In the genomic region with DNA sequence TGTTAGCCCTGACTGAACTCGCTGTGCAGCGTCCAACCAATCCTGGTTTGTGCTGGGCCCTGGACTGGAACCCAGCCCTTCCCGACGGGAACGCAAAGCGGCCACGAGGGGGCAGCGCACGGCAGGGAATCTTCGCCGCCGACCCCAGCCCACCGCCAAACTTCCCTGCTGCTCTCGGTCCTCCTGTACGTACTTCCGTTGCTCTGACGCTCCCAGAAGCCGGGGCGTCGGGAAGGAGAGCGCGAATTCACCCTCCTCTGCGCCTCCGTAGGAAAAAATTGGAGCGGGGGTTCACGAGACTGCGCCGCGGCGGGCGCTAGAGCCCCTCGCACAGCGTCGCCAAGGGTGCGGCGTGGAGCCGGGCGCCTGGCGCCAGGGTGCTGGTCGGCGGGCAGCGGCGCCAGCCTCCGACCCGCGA, we compare ENCODE assay signal across 8 cellular contexts. TPM values are rescaled to one million over a fixed set of nuclear protein-coding genes. Genes with fewer than 3 reads are reported as not detected.
DNase-seq lines count a peak whose midpoint lies in the region; ATAC-seq lines count a peak whose summit lies in the region.

No MANE protein-coding gene starts in this region.

- peak overlapping the region; percentile 90 for H3K4me2 ChIP-seq in GM23248 (ENCODE audit: unreplicated experiment)

- peaks cover 21% of the 10 kb centered on the region for H3F3A ChIP-seq in GM23248 (ENCODE audit: insufficient read depth)

- peaks cover 6% of the 10 kb centered on the region for H3K27me3 ChIP-seq in GM23248 (replicated peaks; ENCODE audit: insufficient read depth)
- H3K27me3 ChIP-seq in iPS-15b (ENCODE audit: control insufficient read depth, insufficient read depth, low read length) = peaks cover 51% of the 10 kb centered on the region

- peaks cover 28% of the 10 kb centered on the region for H3K79me2 ChIP-seq in GM23248 (ENCODE audit: insufficient read depth)

- H4K20me1 ChIP-seq in GM23248 (ENCODE audit: insufficient read depth) = no peaks in the 10 kb centered on the region

- H3K9me3 ChIP-seq in GM23248 (ENCODE audit: low read depth) (no peaks in the 10 kb centered on the region), iPS-15b (ENCODE audit: control insufficient read depth, insufficient read depth, low read length) (no peaks in the 10 kb centered on the region)

- H3K9ac ChIP-seq in GM23248 = peak overlapping the region; percentile 84
- peak overlapping the region; percentile 47 for H3K9ac ChIP-seq in iPS-15b (ENCODE audit: low read depth, low read length)

- H3K36me3 ChIP-seq in GM23248 (ENCODE audit: low read depth) = no peaks in the 10 kb centered on the region
- H3K36me3 ChIP-seq in iPS-15b (ENCODE audit: control insufficient read depth, insufficient read depth, low read length) = no peaks in the 10 kb centered on the region

- peak in 10 of 14 donors; percentile 18 to 70 (median 48) for DNase-seq in C1 segment of cervical spinal cord (lab: John Stamatoyannopoulos, UW)
- DNase-seq in GM23248 = peak; percentile 93
- DNase-seq in NCI-H1930 (lab: John Stamatoyannopoulos, UW) = peak; percentile 62 to 73
- DNase-seq in UCSD-AML1 (lab: John Stamatoyannopoulos, UW; ENCODE audit: unreplicated experiment) = peak; percentile 73
- DNase-seq in brain pericyte (ENCODE audit: low read depth, low spot score) = peak; percentile 85
- peak; percentile 89 for DNase-seq in sciatic nerve (ENCODE audit: low spot score)

- ATAC-seq in sciatic nerve (peak; percentile 90), GM19455 (IDR thresholded peaks at IDR 0.05; ENCODE audit: unreplicated experiment) (no peak)

- H2AFZ ChIP-seq in GM23248 = peak overlapping the region; percentile 83

- H3K27ac ChIP-seq in GM23248 = peak overlapping the region; percentile 46

- in situ Hi-C loops in GM23248 (cut with MboI) = loop anchor here (10.0 kb wide), 1 partner anchor 377 kb away; no protein-coding TSS in a partner anchor

- H3K9me2 ChIP-seq in GM23248 (ENCODE audit: insufficient read depth) = no peaks in the 10 kb centered on the region

- intact Hi-C loops in sciatic nerve (cut with DNase I) = loop anchor here (10.0 kb wide), 1 partner anchor 387 kb away; no protein-coding TSS in a partner anchor

- 1% methylated on average over 41 to 46 of the region's 46 CpGs for WGBS in GM23248 (ENCODE audit: low coverage in 1 of 2, low lambda C conversion rate in 2 of 2, missing lambda C conversion rate in 2 of 2), 2 experiments

- peaks cover 45% of the 10 kb centered on the region for H3K4me1 ChIP-seq in GM23248 (ENCODE audit: insufficient read depth)
- H3K4me1 ChIP-seq in iPS-15b (ENCODE audit: control insufficient read depth, insufficient read depth, low read length) = no peaks in the 10 kb centered on the region

- H3K4me3 ChIP-seq in GM23248 = peak overlapping the region; percentile 87
- peak overlapping the region; percentile 59 for H3K4me3 ChIP-seq in iPS-15b (ENCODE audit: low read depth, low read length)

RNA-seq across cellular contexts. Expression of a gene that starts 0.9 kb away (rescaled TPM):
- 3.3 and 5.2 TPM in 2 replicates for total RNA-seq in GM23248 (2014; rRNA removed; shearing (Covaris generic))
- 1.5 and 2.1 TPM in 2 replicates for polyA plus RNA-seq in GM23248 (2016; fragmentation: Nextera tagmentation; extraction: Ambion mirVana)
- total RNA-seq in sciatic nerve = 6.4 TPM
